17 cellular contexts compared by ENCODE assay signal in genomic region chr3:15452961-15453360, GRCh38.
"Had no signal": no experiment of that assay in that cellular context is flagged by ENCODE, and none has a peak within 500 bp of the region (broad histone marks: within the 10 kb centered on the region; RNA-seq: fewer than 3 reads in every experiment).

No MANE protein-coding gene starts in this region.

- H3K4me3 Mint-ChIP-seq: naive thymus-derived CD8-positive, alpha-beta T cell; stimulated activated naive CD8-positive, alpha-beta T cell treated with anti-CD3 and anti-CD28 coated beads, Interleukin-15, Interleukin-2, amounts not matched to agents 100 ng/mL and 50 ng/mL, for 24 hours; type B pancreatic cell had no signal

- H3K27ac Mint-ChIP-seq: progenitor cell of endocrine pancreas; stimulated activated naive CD8-positive, alpha-beta T cell treated with anti-CD3 and anti-CD28 coated beads, Interleukin-15, Interleukin-2, amounts not matched to agents 100 ng/mL and 50 ng/mL, for 24 hours; type B pancreatic cell had no signal

- H3K27me3 Mint-ChIP-seq: naive thymus-derived CD8-positive, alpha-beta T cell; progenitor cell of endocrine pancreas; stimulated activated naive CD8-positive, alpha-beta T cell treated with anti-CD3 and anti-CD28 coated beads, Interleukin-15, Interleukin-2, amounts not matched to agents 100 ng/mL and 50 ng/mL, for 24 hours; type B pancreatic cell had no signal

- DNase-seq: heart right ventricle; kidney; left colon; left lung; lower lobe of right lung; mammary epithelial cell; mesenchymal stem cell; naive thymus-derived CD8-positive, alpha-beta T cell; ovary; right lobe of liver; stimulated activated CD4-positive, alpha-beta T cell treated with anti-CD3 and anti-CD28 coated beads, Interleukin-1b, Interleukin-23, amount 100 ng/mL, for 48 hours; stimulated activated CD4-positive, alpha-beta T cell treated with anti-CD3 and anti-CD28 coated beads, Interleukin-2, amount 100 ng/mL, for 48 hours; stimulated activated naive CD4-positive, alpha-beta T cell; uterus had no signal

- H3K9me3 Mint-ChIP-seq: naive thymus-derived CD8-positive, alpha-beta T cell; stimulated activated naive CD8-positive, alpha-beta T cell treated with anti-CD3 and anti-CD28 coated beads, Interleukin-15, Interleukin-2, amounts not matched to agents 100 ng/mL and 50 ng/mL, for 24 hours had no signal

- ATAC-seq: heart right ventricle; left colon; left lung; lower lobe of right lung; naive thymus-derived CD8-positive, alpha-beta T cell; right lobe of liver had no signal
